In the genomic region with DNA sequence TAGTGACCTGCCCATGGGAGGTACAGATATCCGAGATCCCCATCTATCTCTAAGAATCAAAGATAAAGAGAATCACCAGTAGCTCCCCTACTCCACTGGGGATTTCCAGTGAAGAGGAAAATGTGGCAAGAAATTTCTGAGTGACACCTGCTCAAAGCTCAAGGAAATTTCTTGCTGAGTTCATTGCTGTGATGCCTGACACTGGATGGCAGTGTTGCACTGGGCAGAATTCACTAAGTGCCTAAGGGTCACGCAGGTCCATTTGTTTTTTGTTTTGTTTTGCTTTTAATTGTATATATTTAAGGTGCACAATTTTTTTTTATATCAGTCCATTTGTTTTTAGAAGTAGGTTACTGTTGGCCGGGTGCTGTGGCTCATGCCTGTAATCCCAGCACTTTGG, we compare ENCODE assay signal across 10 cellular contexts.
DNase-seq lines count a peak whose midpoint lies in the region; ATAC-seq and TF ChIP-seq lines count a peak whose summit lies in the region.
"Had no signal": no experiment of that assay in that cellular context is flagged by ENCODE, and none has a peak within 500 bp of the region (broad histone marks: within the 10 kb centered on the region; RNA-seq: fewer than 3 reads in every experiment).

No MANE protein-coding gene starts in this region.

- H3K4me3 ChIP-seq in heart left ventricle (no peak overlapping the region), right atrium auricular region (no peak overlapping the region), PC-3 (ENCODE audit: low read length) (no peak overlapping the region), upper lobe of right lung (no peak overlapping the region)
- H3K4me3 ChIP-seq: colonic mucosa had no signal

- TF ChIP-seq CTCF in heart left ventricle (IDR thresholded peaks at IDR 0.05) (peak in 10 of 12 donors; percentile 15 to 53 (median 36)), right atrium auricular region (IDR thresholded peaks at IDR 0.05) (peak in 1 of 2 donors; percentile 42), PC-3 (conservative IDR thresholded peaks at IDR 0.05; ENCODE audit: low read depth, low read length) (peak; percentile 55), foreskin keratinocyte (conservative IDR thresholded peaks at IDR 0.05) (peak; percentile 65), upper lobe of right lung (IDR thresholded peaks at IDR 0.05) (peak; percentile 14)

- no peaks in the 10 kb centered on the region for H3K9me3 ChIP-seq in heart left ventricle
- no peaks in the 10 kb centered on the region for H3K9me3 ChIP-seq in right atrium auricular region
- H3K9me3 ChIP-seq in PC-3 (ENCODE audit: low read length) = no peaks in the 10 kb centered on the region
- H3K9me3 ChIP-seq in upper lobe of right lung = no peaks in the 10 kb centered on the region
- H3K9me3 ChIP-seq: colonic mucosa had no signal

- H3K36me3 ChIP-seq in heart left ventricle = no peaks in the 10 kb centered on the region
- H3K36me3 ChIP-seq in right atrium auricular region = no peaks in the 10 kb centered on the region
- H3K36me3 ChIP-seq in PC-3 (ENCODE audit: low read depth, low read length) = no peaks in the 10 kb centered on the region
- no peaks in the 10 kb centered on the region for H3K36me3 ChIP-seq in upper lobe of right lung
- H3K36me3 ChIP-seq: colonic mucosa had no signal

- no peaks in the 10 kb centered on the region for H3K79me2 ChIP-seq in PC-3 (ENCODE audit: low read length)

- TF ChIP-seq POLR2A in heart left ventricle (IDR thresholded peaks at IDR 0.05) = no peak

- POLR2A ChIA-PET in PC-3 (lab: Charles Lee; ENCODE audit: unreplicated experiment) = no interaction called here

- CTCF ChIA-PET in PC-3 (lab: Charles Lee) = interaction anchor here (0.6 to 0.8 kb wide), 7 partner anchors 13 to 500 kb away, joined by 3 to 4 read pairs (median 3); no protein-coding TSS in a partner anchor

- intact Hi-C loops in heart left ventricle (cut with DNase I) (no loop called here), PC-3 (cut with micrococcal nuclease) (loop anchor here (2.0 kb wide), 1 partner anchor 372 kb away; no protein-coding TSS in a partner anchor), upper lobe of right lung (cut with DNase I) (no loop called here)

- H3K4me1 ChIP-seq in heart left ventricle (no peaks in the 10 kb centered on the region), right atrium auricular region (no peaks in the 10 kb centered on the region), PC-3 (ENCODE audit: insufficient read depth, low read length) (no peaks in the 10 kb centered on the region), foreskin keratinocyte (no peaks in the 10 kb centered on the region), upper lobe of right lung (no peaks in the 10 kb centered on the region)
- H3K4me1 ChIP-seq: colonic mucosa had no signal

- no peak overlapping the region for H2AFZ ChIP-seq in PC-3 (ENCODE audit: low read length)

- no peak overlapping the region for H3K9ac ChIP-seq in PC-3 (ENCODE audit: low read length)

- H4K20me1 ChIP-seq in PC-3 (ENCODE audit: low read length) = no peaks in the 10 kb centered on the region

- no peaks in the 10 kb centered on the region for H3K9me2 ChIP-seq in PC-3 (replicated peaks; ENCODE audit: low read length)

- no TSS peak for BruUV-seq in PC-3 (replicated peaks; lab: Mats Ljungman, UMichigan)

- 32 to 47% (median 37%) methylated on average over 3 of the region's 3 CpGs for WGBS in heart left ventricle, 4 donors

- H3K27ac ChIP-seq in heart left ventricle (no peak overlapping the region), right atrium auricular region (no peak overlapping the region), PC-3 (ENCODE audit: low read length) (no peak overlapping the region), foreskin keratinocyte (no peak overlapping the region), upper lobe of right lung (no peak overlapping the region)
- H3K27ac ChIP-seq: colonic mucosa had no signal

- ATAC-seq in heart left ventricle = no peak
- peak; percentile 38; the same call in 1 of the 2 replicates for ATAC-seq in PC-3
- ATAC-seq in foreskin keratinocyte = peak; percentile 42
- ATAC-seq in upper lobe of right lung = no peak
- no peak for ATAC-seq in HG02938 (IDR thresholded peaks at IDR 0.05; ENCODE audit: unreplicated experiment)
- no peak for ATAC-seq in HG02763 (IDR thresholded peaks at IDR 0.05; ENCODE audit: unreplicated experiment)
- no peak for ATAC-seq in HG02798 (IDR thresholded peaks at IDR 0.05; ENCODE audit: poor library complexity, unreplicated experiment)
- ATAC-seq: stimulated activated naive B cell treated with anti-CD40 and anti-IgM and Interleukin-4, amounts not matched to agents 10 μg/mL and 1 μg/mL and 100 μg/mL, for 72 hours had no signal

- H3F3A ChIP-seq in PC-3 (ENCODE audit: low read length, unreplicated experiment) = no peaks in the 10 kb centered on the region

- DNase-seq in heart left ventricle (no peak), right atrium auricular region (ENCODE audit: low spot score) (no peak), PC-3 (peak; percentile 36), foreskin keratinocyte (peak in 1 of 2 donors; percentile 29), upper lobe of right lung (no peak)
- DNase-seq: colonic mucosa; stimulated activated naive B cell treated with anti-CD40 and anti-IgM and Interleukin-4, amounts not matched to agents 10 μg/mL and 1 μg/mL and 100 μg/mL, for 72 hours had no signal

- H3K27me3 ChIP-seq in heart left ventricle (peaks cover 0 to 4% (median 0%) of the 10 kb centered on the region in 9 donors), right atrium auricular region (no peaks in the 10 kb centered on the region), PC-3 (ENCODE audit: low read length) (peaks cover 12% of the 10 kb centered on the region; the same call in 1 of the 2 replicates), foreskin keratinocyte (peaks cover 7% of the 10 kb centered on the region), upper lobe of right lung (no peaks in the 10 kb centered on the region)
- H3K27me3 ChIP-seq: colonic mucosa had no signal

- no peak overlapping the region for H3K4me2 ChIP-seq in PC-3 (ENCODE audit: low read length)

Comparison
In these comparisons a context has a peak if more than half of its experiments do, and no peak if none do; other contexts are left out.
1. ATAC-seq: peak in PC-3 (single experiment) and foreskin keratinocyte (single experiment); none in heart left ventricle (0 of 4), upper lobe of right lung (single experiment), HG02938 (single experiment), HG02763 (single experiment) and HG02798 (single experiment).